12 cellular contexts compared by ENCODE assay signal in the genomic region with DNA sequence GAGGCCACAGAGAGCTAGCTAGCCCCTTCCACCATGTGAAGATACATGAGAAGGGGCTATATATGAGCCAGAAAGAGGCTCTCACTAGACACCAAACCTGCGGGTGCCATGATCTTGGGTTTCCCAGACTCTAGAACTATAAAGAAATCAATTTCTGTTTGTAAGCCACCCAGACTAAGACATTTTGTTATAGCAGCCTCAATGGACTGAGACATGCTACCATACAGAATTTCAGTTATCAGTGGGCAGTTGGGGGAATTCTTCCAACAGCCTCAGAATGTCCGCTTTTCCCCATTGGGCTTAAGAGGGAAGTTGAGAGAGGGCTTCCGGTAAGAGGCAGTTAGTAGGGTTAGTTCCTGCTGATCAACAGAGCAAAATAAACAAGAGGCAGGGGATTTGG. TPM values are rescaled to one million over a fixed set of nuclear protein-coding genes. Genes with fewer than 3 reads are reported as not detected.
"Had no signal": no experiment of that assay in that cellular context is flagged by ENCODE, and none has a peak within 500 bp of the region (broad histone marks: within the 10 kb centered on the region; RNA-seq: fewer than 3 reads in every experiment).

No MANE protein-coding gene starts in this region.

- H3K4me3 ChIP-seq: GM23248, GM23338, HAP-1 had no signal

- DNase-seq: GM23248, GOT3, H7, H9, HCEC 1CT, HFFc6 had no signal

- FAIRE-seq: H1, H54 had no signal

- H3K9me3 Mint-ChIP-seq: GM23338, H9, HFFc6 had no signal

- H3K4me1 Mint-ChIP-seq: GM23338, H9 had no signal

- H3K4me1 ChIP-seq: HAP-1 had no signal

- ATAC-seq: GM23338, HCT116 had no signal

- H3K4me3 Mint-ChIP-seq: GM23338, H9, HFFc6 had no signal

- H3K9ac ChIP-seq: GM23248 had no signal

- H3K27ac Mint-ChIP-seq: GM23338, H9, HFFc6 had no signal

- H3K27ac ChIP-seq: GM23248 had no signal

- H3K9me3 ChIP-seq: HAP-1 had no signal

- H2AFZ ChIP-seq: GM23248, GM23338 had no signal

- H3K36me3 ChIP-seq: HAP-1 had no signal

- H3K4me2 ChIP-seq: GM23338 had no signal

RNA-seq across cellular contexts. Expression of a gene that starts 39.2 kb away (rescaled TPM):
- total RNA-seq: GM23248, GM23338, H1, H4, H7, H9, HFFc6 had no signal
- polyA plus RNA-seq: GM23248, GM23338, H1 had no signal
